Comparison of ENCODE assay signal across 7 cellular contexts in genomic region chr18:13217466-13217961, GRCh38.
A peak's percentile ranks its signal among the peaks of the same experiment; 100 is the strongest.
DNase-seq lines count a peak whose midpoint lies in the region; ATAC-seq and TF ChIP-seq lines count a peak whose summit lies in the region.

No MANE protein-coding gene starts in this region.

- H3K4me3 ChIP-seq in WI38 (ENCODE audit: low read depth, low read length), result peak overlapping the region; percentile 40

- in situ Hi-C loops in GM13977 (cut with MboI; ENCODE audit: low pct_unique_long_range_greater_than_20kb, low sequenced_read_pairs, unreplicated experiment), result no loop called here

- DNase-seq in GM13977 (ENCODE audit: low spot score) (peak; percentile 66), HK-2 (ENCODE audit: unreplicated experiment) (peak; percentile 17), cerebellar cortex (ENCODE audit: low spot score) (peak; percentile 41), left kidney (ENCODE audit: low read depth, low spot score) (peak; percentile 85)
- DNase-seq in stimulated activated CD4-positive, alpha-beta T cell treated with anti-CD3 and anti-CD28 coated beads, Interleukin-4, amount 100 ng/mL, for 1 hour, result peak; percentile 64

- no peak for TF ChIP-seq CTCF in GM13977 (IDR thresholded peaks at IDR 0.05; ENCODE audit: extremely low read depth, insufficient read depth, missing control alignments)
- TF ChIP-seq CTCF in WI38 (IDR thresholded peaks at IDR 0.05; ENCODE audit: low read depth, low read length), result no peak

- ATAC-seq in GM18517 (IDR thresholded peaks at IDR 0.05; ENCODE audit: unreplicated experiment), result no peak

Comparison
In these comparisons a context has a peak if more than half of its experiments do, and no peak if none do; other contexts are left out.
1. DNase-seq: peak in every context shown above with its lines; median percentile 85 in left kidney; 66 in GM13977; 64 in stimulated activated CD4-positive, alpha-beta T cell treated with anti-CD3 and anti-CD28 coated beads, Interleukin-4, amount 100 ng/mL, for 1 hour; 41 in cerebellar cortex; 17 in HK-2.